9 cellular contexts compared by ENCODE assay signal in genomic region chrX:155028749-155029360, GRCh38. TPM values are rescaled to one million over a fixed set of nuclear protein-coding genes. Genes with fewer than 3 reads are reported as not detected.
DNase-seq lines count a peak whose midpoint lies in the region; ATAC-seq, FAIRE-seq and TF ChIP-seq lines count a peak whose summit lies in the region.
"Had no signal": no experiment of that assay in that cellular context is flagged by ENCODE, and none has a peak within 500 bp of the region (broad histone marks: within the 10 kb centered on the region; RNA-seq: fewer than 3 reads in every experiment).

No MANE protein-coding gene starts in this region.

- peak overlapping the region; percentile 80 for H3K4me2 ChIP-seq in OCI-LY7 (ENCODE audit: low read length)

- no peaks in the 10 kb centered on the region for H4K20me1 ChIP-seq in OCI-LY7 (ENCODE audit: insufficient read depth, low read length)

- H3K4me1 ChIP-seq in OCI-LY7 (ENCODE audit: insufficient read depth, low read length, poor library complexity, severe bottlenecking) (peaks cover 9% of the 10 kb centered on the region), prostate gland (replicated peaks) (no peaks in the 10 kb centered on the region)

- no peak for ATAC-seq in GM21367 (IDR thresholded peaks at IDR 0.05; ENCODE audit: unreplicated experiment)
- ATAC-seq in GM18867 (IDR thresholded peaks at IDR 0.05; ENCODE audit: unreplicated experiment), result no peak

- peak; percentile 5 for FAIRE-seq in GM18507 (lab: Jason Lieb, UNC)

- H3K9me3 ChIP-seq in OCI-LY7 (ENCODE audit: low read length), result no peaks in the 10 kb centered on the region
- no peaks in the 10 kb centered on the region for H3K9me3 ChIP-seq in prostate gland

- peaks cover 5% of the 10 kb centered on the region for H3K36me3 ChIP-seq in OCI-LY7 (ENCODE audit: insufficient read depth, low read length)
- H3K36me3 ChIP-seq in prostate gland, result no peaks in the 10 kb centered on the region

- CTCF ChIA-PET in OCI-LY7 (lab: Charles Lee; ENCODE audit: unreplicated experiment), result no interaction called here

- 97% methylated on average over 2 of the region's 2 CpGs for WGBS in prostate gland

- H3K4me3 ChIP-seq in OCI-LY7 (ENCODE audit: low read depth, low read length, poor library complexity, severe bottlenecking) (peak overlapping the region; percentile 93), choroid plexus epithelial cell (ENCODE audit: low read depth, low read length) (no peak overlapping the region), prostate gland (no peak overlapping the region)

- peaks cover 2% of the 10 kb centered on the region for H3K36me3 Mint-ChIP-seq in progenitor cell of endocrine pancreas (ENCODE audit: insufficient read depth)

- TF ChIP-seq POLR2A in prostate gland (IDR thresholded peaks at IDR 0.05), result no peak

- H3K27me3 Mint-ChIP-seq in progenitor cell of endocrine pancreas, result no peaks in the 10 kb centered on the region

- H3K27ac ChIP-seq in OCI-LY7 (ENCODE audit: low read depth, low read length, poor library complexity, severe bottlenecking) (peak overlapping the region; percentile 95), prostate gland (no peak overlapping the region)

- no peaks in the 10 kb centered on the region for H3K9me2 ChIP-seq in OCI-LY7 (ENCODE audit: insufficient read depth, low read length)

- H3K27me3 ChIP-seq in prostate gland (replicated peaks; ENCODE audit: insufficient read depth), result no peaks in the 10 kb centered on the region

- intact Hi-C loops in OCI-LY7 (cut with micrococcal nuclease; ENCODE audit: unreplicated experiment), result loop anchor here (5.0 kb wide), 3 partner anchors 47 to 267 kb away; partner anchors contain the start of genes DKC1 and VBP1
- intact Hi-C loops in prostate gland (cut with DNase I), result no loop called here

- DNase-seq in GM18507 (ENCODE audit: extremely low spot score, insufficient read length, low read depth) (no peak), OCI-LY7 (ENCODE audit: low spot score) (no peak), choroid plexus epithelial cell (ENCODE audit: low read depth) (peak; percentile 65), progenitor cell of endocrine pancreas (ENCODE audit: low spot score, unreplicated experiment) (no peak), NCI-H2029 treated with DMSO at 0.1 percent for 48 hours (lab: John Stamatoyannopoulos, UW) (no peak), prostate gland (ENCODE audit: low spot score) (no peak)
- DNase-seq: T-helper 9 cell had no signal

- peaks cover 6% of the 10 kb centered on the region for H3K9me3 Mint-ChIP-seq in progenitor cell of endocrine pancreas (ENCODE audit: low read depth)

- H3K4me1 Mint-ChIP-seq in progenitor cell of endocrine pancreas (ENCODE audit: low read depth), result peaks cover 7% of the 10 kb centered on the region

- POLR2A ChIA-PET in OCI-LY7 (lab: Charles Lee), result interaction anchor here (0.7 kb wide), 1 partner anchor 136 kb away, joined by 6 read pairs; no protein-coding TSS in a partner anchor

- TF ChIP-seq CTCF in OCI-LY7 (conservative IDR thresholded peaks at IDR 0.05; ENCODE audit: low read length) (no peak), choroid plexus epithelial cell (conservative IDR thresholded peaks at IDR 0.05; ENCODE audit: low read depth, low read length) (no peak), progenitor cell of endocrine pancreas (IDR thresholded peaks at IDR 0.05; ENCODE audit: unreplicated experiment) (no peak), prostate gland (IDR thresholded peaks at IDR 0.05) (no peak)

- H3K27ac Mint-ChIP-seq in progenitor cell of endocrine pancreas, result peak overlapping the region; percentile 90

- H2AFZ ChIP-seq in OCI-LY7 (ENCODE audit: low read length), result no peak overlapping the region; the same call in 1 of the 2 replicates

- H3K79me2 ChIP-seq in OCI-LY7 (ENCODE audit: insufficient read depth, low read depth, low read length), result peaks cover 48% of the 10 kb centered on the region

- H3K4me3 Mint-ChIP-seq in progenitor cell of endocrine pancreas (ENCODE audit: low read depth), result peak overlapping the region; percentile 51

- BruUV-seq in OCI-LY7 (replicated peaks; lab: Mats Ljungman, UMichigan), result no TSS peak

RNA-seq across cellular contexts. Expression of gene FUNDC2, which starts 2.2 kb away (rescaled TPM):
- total RNA-seq in OCI-LY7 (2014; rRNA removed; shearing (Covaris generic)), result 37.2 and 57.5 TPM in 2 replicates
- total RNA-seq in OCI-LY7 (2022) (45.3 and 50.0 TPM in 2 replicates), progenitor cell of endocrine pancreas (87.8 and 92.8 TPM in 2 replicates), prostate gland (10 to 100 TPM; 47.0 to 72.7 TPM)

RNA-seq across cellular contexts. Expression of gene F8, which starts 6.3 kb away (rescaled TPM):
- 0.47 and 0.95 TPM in 2 replicates for total RNA-seq in OCI-LY7 (2014; rRNA removed; shearing (Covaris generic))
- total RNA-seq in OCI-LY7 (2022), result 1.7 and 2.1 TPM in 2 replicates
- total RNA-seq in progenitor cell of endocrine pancreas, result 2.7 and 3.4 TPM in 2 replicates
- 10 to 100 TPM; 13.2 to 39.1 TPM for total RNA-seq in prostate gland

RNA-seq across cellular contexts. Expression of gene CMC4, which starts 42.1 kb away (rescaled TPM):
- 23.9 and 30.6 TPM in 2 replicates for total RNA-seq in OCI-LY7 (2014; rRNA removed; shearing (Covaris generic))
- total RNA-seq in OCI-LY7 (2022) (12.2 and 14.3 TPM in 2 replicates), progenitor cell of endocrine pancreas (3.4 and 4.3 TPM in 2 replicates), prostate gland (10 to 100 TPM; 23.2 to 27.4 TPM)

RNA-seq across cellular contexts. Expression of gene MTCP1, which starts 42.1 kb away (rescaled TPM):
- total RNA-seq in OCI-LY7 (2014; rRNA removed; shearing (Covaris generic)), result 13.4 and 16.9 TPM in 2 replicates
- 37.3 and 39.6 TPM in 2 replicates for total RNA-seq in OCI-LY7 (2022)
- 13.0 and 15.4 TPM in 2 replicates for total RNA-seq in progenitor cell of endocrine pancreas
- 10 to 100 TPM in 1 of 2 donors, under 1 TPM in 1; 0.36 to 15.8 TPM for total RNA-seq in prostate gland

RNA-seq across cellular contexts. Expression of gene BRCC3, which starts 42.5 kb away (rescaled TPM):
- total RNA-seq in OCI-LY7 (2014; rRNA removed; shearing (Covaris generic)), result 11.9 and 12.1 TPM in 2 replicates
- 23.5 and 25.8 TPM in 2 replicates for total RNA-seq in OCI-LY7 (2022)
- 31.4 and 35.6 TPM in 2 replicates for total RNA-seq in progenitor cell of endocrine pancreas
- 10 to 100 TPM in 1 of 2 donors, 1 to 10 TPM in 1; 10.0 to 19.3 TPM for total RNA-seq in prostate gland
